Comparison of ENCODE assay signal across 8 cellular contexts in the genomic region with DNA sequence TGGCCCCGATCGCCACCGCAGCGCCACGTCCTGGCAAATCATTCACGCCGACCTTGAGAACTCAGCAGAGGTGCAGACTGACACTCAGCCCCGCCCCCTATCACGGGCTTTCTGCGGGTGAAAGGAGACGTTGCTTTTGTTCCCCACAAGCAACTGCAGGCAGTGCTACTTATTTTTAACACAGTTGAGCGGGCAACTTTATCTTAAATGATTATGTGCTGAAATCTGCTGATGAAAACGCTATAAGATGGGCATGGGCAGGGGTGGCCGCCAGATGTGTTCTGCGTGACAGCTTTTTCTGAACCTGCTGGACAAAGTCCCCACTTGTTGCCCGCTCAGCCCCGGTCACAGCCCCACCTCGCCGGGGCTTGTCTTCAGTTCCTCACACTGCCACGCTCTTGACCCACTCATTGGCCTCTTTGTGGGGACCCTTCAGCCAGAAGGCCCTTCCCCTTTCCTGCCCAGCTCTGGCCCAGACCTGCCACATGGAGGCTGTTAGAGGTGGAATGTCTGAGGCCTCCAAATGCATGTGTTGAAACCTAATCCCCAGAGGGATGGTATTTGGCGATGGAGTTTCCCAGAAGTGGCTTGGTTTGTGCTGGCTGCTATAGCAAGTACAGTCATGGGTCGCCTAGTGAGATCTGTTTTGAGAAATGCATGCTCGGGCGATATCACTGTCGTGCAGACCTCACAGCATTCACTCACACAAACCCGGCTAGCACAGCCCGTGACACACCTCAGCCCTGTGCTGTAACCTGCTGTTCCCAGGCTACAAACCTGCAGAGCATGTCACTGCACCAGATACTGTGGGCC. TPM values are rescaled to one million over a fixed set of nuclear protein-coding genes. Genes with fewer than 3 reads are reported as not detected.
DNase-seq lines count a peak whose midpoint lies in the region; ATAC-seq, FAIRE-seq and TF ChIP-seq lines count a peak whose summit lies in the region.

No MANE protein-coding gene starts in this region.

- H3K4me3 ChIP-seq in HFF-Myc (replicated peaks; ENCODE audit: low read depth, low read length), result no peak overlapping the region
- H3K4me3 ChIP-seq in left ventricle myocardium inferior, result peak overlapping the region; percentile 49
- no peak overlapping the region for H3K4me3 ChIP-seq in small intestine (ENCODE audit: low read depth in 1 of 2, low read length in 2 of 2)
- no peak overlapping the region for H3K4me3 ChIP-seq in OCI-LY7 (ENCODE audit: low read depth, low read length, poor library complexity, severe bottlenecking)

- no peak for TF ChIP-seq CTCF in HFF-Myc (IDR thresholded peaks at IDR 0.05; ENCODE audit: low read depth, low read length, missing control alignments)
- no peak for TF ChIP-seq CTCF in activated CD8-positive, alpha-beta T cell treated with anti-CD3 and anti-CD28 coated beads for 36 hours (IDR thresholded peaks at IDR 0.05)
- no peak for TF ChIP-seq CTCF in left ventricle myocardium inferior (IDR thresholded peaks at IDR 0.05; ENCODE audit: borderline replicate concordance)
- no peak for TF ChIP-seq CTCF in OCI-LY7 (conservative IDR thresholded peaks at IDR 0.05; ENCODE audit: low read length)

- H3K9me3 ChIP-seq in left ventricle myocardium inferior (replicated peaks) (no peaks in the 10 kb centered on the region), small intestine (ENCODE audit: control insufficient read depth, low read depth) (no peaks in the 10 kb centered on the region), OCI-LY7 (ENCODE audit: low read length) (no peaks in the 10 kb centered on the region)

- FAIRE-seq in small intestine (lab: Jason Lieb, UNC), result no peak
- no peak for FAIRE-seq in urothelium cell line (lab: Jason Lieb, UNC)

- no peak overlapping the region for H3K4me3 Mint-ChIP-seq in activated CD8-positive, alpha-beta T cell treated with anti-CD3 and anti-CD28 coated beads for 36 hours
- no peak overlapping the region for H3K4me3 Mint-ChIP-seq in activated T-helper 1 cell treated with anti-CD3 and anti-CD28 coated beads, Interleukin-12 subunit alpha, Interleukin-12 subunit beta, Interleukin-2, Interleukin-4 antibody, amounts not matched to agents 30 ng/mL and 10 ng/mL and 1 ng/mL, durations not matched to agents 14 hours and 24 hours and 36 hours

- CTCF ChIA-PET in activated CD8-positive, alpha-beta T cell treated with anti-CD3 and anti-CD28 coated beads for 36 hours (lab: Charles Lee), result no interaction called here
- CTCF ChIA-PET in OCI-LY7 (lab: Charles Lee; ENCODE audit: unreplicated experiment), result no interaction called here

- peaks cover 8% of the 10 kb centered on the region for H3K36me3 Mint-ChIP-seq in activated CD8-positive, alpha-beta T cell treated with anti-CD3 and anti-CD28 coated beads for 36 hours (ENCODE audit: low read depth)
- H3K36me3 Mint-ChIP-seq in activated T-helper 1 cell treated with anti-CD3 and anti-CD28 coated beads, Interleukin-12 subunit alpha, Interleukin-12 subunit beta, Interleukin-2, Interleukin-4 antibody, amounts not matched to agents 30 ng/mL and 10 ng/mL and 1 ng/mL, durations not matched to agents 14 hours and 24 hours and 36 hours (ENCODE audit: low read depth), result no peaks in the 10 kb centered on the region

- H3K9me2 ChIP-seq in OCI-LY7 (ENCODE audit: insufficient read depth, low read length), result no peaks in the 10 kb centered on the region

- H3K27ac ChIP-seq in left ventricle myocardium inferior (replicated peaks) (peak overlapping the region; percentile 90), small intestine (ENCODE audit: low read depth in 1 of 2, low read length in 1 of 2) (peak overlapping the region in 1 of 2 donors; percentile 3), OCI-LY7 (ENCODE audit: low read depth, low read length, poor library complexity, severe bottlenecking) (no peak overlapping the region)

- intact Hi-C loops in activated CD8-positive, alpha-beta T cell treated with anti-CD3 and anti-CD28 coated beads for 36 hours (cut with micrococcal nuclease), result no loop called here
- intact Hi-C loops in left ventricle myocardium inferior (cut with micrococcal nuclease), result no loop called here
- intact Hi-C loops in activated T-helper 1 cell treated with anti-CD3 and anti-CD28 coated beads, Interleukin-12 subunit alpha, Interleukin-12 subunit beta, Interleukin-2, Interleukin-4 antibody, amounts not matched to agents 30 ng/mL and 10 ng/mL and 1 ng/mL, durations not matched to agents 14 hours and 24 hours and 36 hours (cut with micrococcal nuclease), result no loop called here
- intact Hi-C loops in OCI-LY7 (cut with micrococcal nuclease; ENCODE audit: unreplicated experiment), result no loop called here

- peak; percentile 56 for DNase-seq in HFF-Myc (ENCODE audit: extremely low read depth, low read depth)
- DNase-seq in activated CD8-positive, alpha-beta T cell treated with anti-CD3 and anti-CD28 coated beads for 36 hours, result peak; percentile 52
- peak; percentile 71 for DNase-seq in left ventricle myocardium inferior
- peak; percentile 76 for DNase-seq in small intestine
- no peak for DNase-seq in RPMI8226
- DNase-seq in activated T-helper 1 cell treated with anti-CD3 and anti-CD28 coated beads, Interleukin-12 subunit alpha, Interleukin-12 subunit beta, Interleukin-2, Interleukin-4 antibody, amounts not matched to agents 30 ng/mL and 10 ng/mL and 1 ng/mL, durations not matched to agents 14 hours and 24 hours and 36 hours (ENCODE audit: low spot score), result no peak
- no peak for DNase-seq in OCI-LY7 (ENCODE audit: low spot score)
- no peak for DNase-seq in urothelium cell line (ENCODE audit: low spot score)

- H3K4me1 Mint-ChIP-seq in activated CD8-positive, alpha-beta T cell treated with anti-CD3 and anti-CD28 coated beads for 36 hours (ENCODE audit: low read depth), result peaks cover 12% of the 10 kb centered on the region
- peaks cover 10% of the 10 kb centered on the region for H3K4me1 Mint-ChIP-seq in activated T-helper 1 cell treated with anti-CD3 and anti-CD28 coated beads, Interleukin-12 subunit alpha, Interleukin-12 subunit beta, Interleukin-2, Interleukin-4 antibody, amounts not matched to agents 30 ng/mL and 10 ng/mL and 1 ng/mL, durations not matched to agents 14 hours and 24 hours and 36 hours (ENCODE audit: low read depth)

- BruUV-seq in OCI-LY7 (replicated peaks; lab: Mats Ljungman, UMichigan), result no TSS peak

- H3K27me3 ChIP-seq in left ventricle myocardium inferior (ENCODE audit: low read depth) (no peaks in the 10 kb centered on the region), small intestine (ENCODE audit: control insufficient read depth in 2 of 2, insufficient read depth in 2 of 2, low read length in 2 of 2) (no peaks in the 10 kb centered on the region)

- H3K27me3 Mint-ChIP-seq in activated CD8-positive, alpha-beta T cell treated with anti-CD3 and anti-CD28 coated beads for 36 hours, result no peaks in the 10 kb centered on the region
- no peaks in the 10 kb centered on the region for H3K27me3 Mint-ChIP-seq in activated T-helper 1 cell treated with anti-CD3 and anti-CD28 coated beads, Interleukin-12 subunit alpha, Interleukin-12 subunit beta, Interleukin-2, Interleukin-4 antibody, amounts not matched to agents 30 ng/mL and 10 ng/mL and 1 ng/mL, durations not matched to agents 14 hours and 24 hours and 36 hours (ENCODE audit: insufficient read depth)

- H4K20me1 ChIP-seq in OCI-LY7 (ENCODE audit: insufficient read depth, low read length), result no peaks in the 10 kb centered on the region

- H3K36me3 ChIP-seq in left ventricle myocardium inferior (no peaks in the 10 kb centered on the region), small intestine (ENCODE audit: control insufficient read depth in 2 of 2, insufficient read depth in 2 of 2, low read length in 2 of 2) (no peaks in the 10 kb centered on the region), OCI-LY7 (ENCODE audit: insufficient read depth, low read length) (no peaks in the 10 kb centered on the region)

- H3K27ac Mint-ChIP-seq in activated CD8-positive, alpha-beta T cell treated with anti-CD3 and anti-CD28 coated beads for 36 hours, result no peak overlapping the region
- H3K27ac Mint-ChIP-seq in activated T-helper 1 cell treated with anti-CD3 and anti-CD28 coated beads, Interleukin-12 subunit alpha, Interleukin-12 subunit beta, Interleukin-2, Interleukin-4 antibody, amounts not matched to agents 30 ng/mL and 10 ng/mL and 1 ng/mL, durations not matched to agents 14 hours and 24 hours and 36 hours, result no peak overlapping the region

- no peak overlapping the region for H2AFZ ChIP-seq in OCI-LY7 (ENCODE audit: low read length)

- H3K79me2 ChIP-seq in OCI-LY7 (ENCODE audit: insufficient read depth, low read depth, low read length), result no peaks in the 10 kb centered on the region

- no peak overlapping the region for H3K4me2 ChIP-seq in OCI-LY7 (ENCODE audit: low read length)

- POLR2A ChIA-PET in activated CD8-positive, alpha-beta T cell treated with anti-CD3 and anti-CD28 coated beads for 36 hours (lab: Charles Lee), result no interaction called here
- POLR2A ChIA-PET in OCI-LY7 (lab: Charles Lee), result no interaction called here

- WGBS in small intestine, 3 donors, result 26 to 44% (median 33%) methylated on average over 27 of the region's 27 CpGs

- no peaks in the 10 kb centered on the region for H3K9me3 Mint-ChIP-seq in activated CD8-positive, alpha-beta T cell treated with anti-CD3 and anti-CD28 coated beads for 36 hours
- H3K9me3 Mint-ChIP-seq in activated T-helper 1 cell treated with anti-CD3 and anti-CD28 coated beads, Interleukin-12 subunit alpha, Interleukin-12 subunit beta, Interleukin-2, Interleukin-4 antibody, amounts not matched to agents 30 ng/mL and 10 ng/mL and 1 ng/mL, durations not matched to agents 14 hours and 24 hours and 36 hours, result no peaks in the 10 kb centered on the region

- peak; percentile 52 for ATAC-seq in activated CD8-positive, alpha-beta T cell treated with anti-CD3 and anti-CD28 coated beads for 36 hours

- H3K4me1 ChIP-seq in left ventricle myocardium inferior (peaks cover 28% of the 10 kb centered on the region), small intestine (ENCODE audit: control insufficient read depth in 2 of 2, insufficient read depth in 1 of 2, low read depth in 1 of 2, low read length in 1 of 2) (peaks cover 0 to 2% of the 10 kb centered on the region in 2 donors), OCI-LY7 (ENCODE audit: insufficient read depth, low read length, poor library complexity, severe bottlenecking) (no peaks in the 10 kb centered on the region)

RNA-seq across cellular contexts. Expression of a gene that starts 15.7 kb away (rescaled TPM):
- total RNA-seq in activated CD8-positive, alpha-beta T cell treated with anti-CD3 and anti-CD28 coated beads for 36 hours, result 100 to 1,000 TPM; 118 to 122 TPM
- total RNA-seq in left ventricle myocardium inferior, result 88.4 TPM
- 10 to 100 TPM; 65.4 to 67.8 (median 67.3) TPM for polyA plus RNA-seq in small intestine
- total RNA-seq in activated T-helper 1 cell treated with anti-CD3 and anti-CD28 coated beads, Interleukin-12 subunit alpha, Interleukin-12 subunit beta, Interleukin-2, Interleukin-4 antibody, amounts not matched to agents 30 ng/mL and 10 ng/mL and 1 ng/mL, durations not matched to agents 14 hours and 24 hours and 36 hours, result 123 and 135 TPM in 2 replicates
- total RNA-seq in OCI-LY7 (2014; rRNA removed; shearing (Covaris generic)), result 32.8 and 37.5 TPM in 2 replicates
- 67.0 and 80.2 TPM in 2 replicates for total RNA-seq in OCI-LY7 (2022)

RNA-seq across cellular contexts. Expression of a gene that starts 43.9 kb away (rescaled TPM):
- 10 to 100 TPM; 76.7 to 78.5 TPM for total RNA-seq in activated CD8-positive, alpha-beta T cell treated with anti-CD3 and anti-CD28 coated beads for 36 hours
- total RNA-seq in left ventricle myocardium inferior (8.9 TPM), OCI-LY7 (2022) (67.6 and 74.5 TPM in 2 replicates)
- polyA plus RNA-seq in small intestine, result 10 to 100 TPM in 1 of 3 donors, 1 to 10 TPM in 2; 3.4 to 11.9 (median 3.5) TPM
- total RNA-seq in activated T-helper 1 cell treated with anti-CD3 and anti-CD28 coated beads, Interleukin-12 subunit alpha, Interleukin-12 subunit beta, Interleukin-2, Interleukin-4 antibody, amounts not matched to agents 30 ng/mL and 10 ng/mL and 1 ng/mL, durations not matched to agents 14 hours and 24 hours and 36 hours, result 76.8 and 77.8 TPM in 2 replicates
- total RNA-seq in OCI-LY7 (2014; rRNA removed; shearing (Covaris generic)), result 53.4 and 58.6 TPM in 2 replicates

RNA-seq across cellular contexts. Expression of a gene that starts 44.0 kb away (rescaled TPM):
- 1 to 10 TPM; 1.5 TPM for total RNA-seq in activated CD8-positive, alpha-beta T cell treated with anti-CD3 and anti-CD28 coated beads for 36 hours
- 0.16 TPM for total RNA-seq in left ventricle myocardium inferior
- under 1 TPM in 2 of 3 donors, not detected in 1; 0.22 to 0.49 TPM for polyA plus RNA-seq in small intestine
- 1.2 TPM in 2 replicates for total RNA-seq in activated T-helper 1 cell treated with anti-CD3 and anti-CD28 coated beads, Interleukin-12 subunit alpha, Interleukin-12 subunit beta, Interleukin-2, Interleukin-4 antibody, amounts not matched to agents 30 ng/mL and 10 ng/mL and 1 ng/mL, durations not matched to agents 14 hours and 24 hours and 36 hours
- 3.5 and 6.8 TPM in 2 replicates for total RNA-seq in OCI-LY7 (2014; rRNA removed; shearing (Covaris generic))
- total RNA-seq in OCI-LY7 (2022), result 5.0 and 5.1 TPM in 2 replicates

Comparison
In these comparisons a context has a peak if more than half of its experiments do, and no peak if none do; other contexts are left out.
1. DNase-seq: peak in HFF-Myc (single experiment), activated CD8-positive, alpha-beta T cell treated with anti-CD3 and anti-CD28 coated beads for 36 hours (single experiment), left ventricle myocardium inferior (single experiment) and small intestine (single experiment); none in RPMI8226 (single experiment), activated T-helper 1 cell treated with anti-CD3 and anti-CD28 coated beads, Interleukin-12 subunit alpha, Interleukin-12 subunit beta, Interleukin-2, Interleukin-4 antibody, amounts not matched to agents 30 ng/mL and 10 ng/mL and 1 ng/mL, durations not matched to agents 14 hours and 24 hours and 36 hours (single experiment), OCI-LY7 (single experiment) and urothelium cell line (single experiment).